11 cellular contexts compared by ENCODE assay signal in the genomic region with DNA sequence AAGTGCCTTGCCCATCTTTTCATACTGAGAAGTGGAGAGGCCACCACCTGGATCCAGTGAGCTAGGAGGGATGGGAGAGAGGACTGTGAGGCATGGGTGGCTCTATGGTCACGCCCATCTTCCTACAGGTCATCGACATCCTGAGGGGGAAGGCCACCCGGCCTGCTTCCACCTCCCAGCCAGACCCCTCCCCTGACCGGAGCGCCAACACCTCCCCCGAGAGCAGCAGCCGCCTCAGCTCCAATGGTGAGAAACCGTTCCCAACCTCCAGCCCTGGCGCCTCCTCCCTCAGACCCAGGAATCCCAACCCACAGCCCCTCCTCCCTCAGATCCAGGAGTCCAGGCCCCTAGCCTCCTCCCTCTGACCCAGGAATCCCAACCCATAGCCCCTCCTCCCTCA. TPM values are rescaled to one million over a fixed set of nuclear protein-coding genes. Genes with fewer than 3 reads are reported as not detected.
DNase-seq lines count a peak whose midpoint lies in the region; ATAC-seq and TF ChIP-seq lines count a peak whose summit lies in the region.
"Had no signal": no experiment of that assay in that cellular context is flagged by ENCODE, and none has a peak within 500 bp of the region (broad histone marks: within the 10 kb centered on the region; RNA-seq: fewer than 3 reads in every experiment).

No MANE protein-coding gene starts in this region.

- no TSS peak for BruUV-seq in Panc1 (replicated peaks; lab: Mats Ljungman, UMichigan)

- no peaks in the 10 kb centered on the region for H3K27me3 ChIP-seq in BE2C
- H3K27me3 ChIP-seq in Panc1 (ENCODE audit: control insufficient read depth, insufficient read depth, low read length), result no peaks in the 10 kb centered on the region
- no peaks in the 10 kb centered on the region for H3K27me3 ChIP-seq in neutrophil

- H3K9me3 ChIP-seq in BE2C (no peaks in the 10 kb centered on the region), Panc1 (ENCODE audit: control insufficient read depth, insufficient read depth, low read depth, low read length) (no peaks in the 10 kb centered on the region), neutrophil (no peaks in the 10 kb centered on the region)

- H3K4me3 ChIP-seq in BE2C (ENCODE audit: low read depth, low read length) (peak overlapping the region; percentile 71), Panc1 (ENCODE audit: low read depth in 2 of 2, low read length in 2 of 2) (no peak overlapping the region), foreskin fibroblast (ENCODE audit: low read depth in 1 of 2, low read length in 2 of 2) (peak overlapping the region; percentile 40 to 55), neutrophil (ENCODE audit: low read depth in 1 of 2, low read length in 1 of 2) (no peak overlapping the region)

- DNase-seq in BE2C, result no peak
- no peak for DNase-seq in Panc1 (ENCODE audit: low read depth, low spot score)
- DNase-seq in foreskin fibroblast, result no peak
- no peak for DNase-seq in H4 (ENCODE audit: low spot score)
- DNase-seq: effector memory CD4-positive, alpha-beta T cell; EL; NCI-H524 had no signal

- CTCF ChIA-PET in Panc1 (lab: Charles Lee), result interaction anchor here (1.4 kb wide), 1 partner anchor 12 kb away, joined by 4 read pairs; no protein-coding TSS in a partner anchor

- intact Hi-C loops in Panc1 (cut with micrococcal nuclease; ENCODE audit: unreplicated experiment), result no loop called here

- no peaks in the 10 kb centered on the region; the same call in 1 of the 2 replicates for H3K36me3 ChIP-seq in BE2C
- no peaks in the 10 kb centered on the region for H3K36me3 ChIP-seq in Panc1 (ENCODE audit: control insufficient read depth, insufficient read depth, low read length)
- peaks cover 67% of the 10 kb centered on the region for H3K36me3 ChIP-seq in neutrophil

- in situ Hi-C loops in Panc1 (cut with HindIII; ENCODE audit: low pct_unique_long_range_greater_than_20kb, low sequenced_read_pairs), result no loop called here

- H3K27ac ChIP-seq in Panc1 (ENCODE audit: low read length) (no peak overlapping the region), neutrophil (peak overlapping the region; percentile 58)

- H3K4me1 ChIP-seq in BE2C, result peaks cover 14% of the 10 kb centered on the region
- H3K4me1 ChIP-seq in Panc1 (ENCODE audit: control insufficient read depth, insufficient read depth, low read length), result peaks cover 28% of the 10 kb centered on the region
- H3K4me1 ChIP-seq in neutrophil (ENCODE audit: control insufficient read depth in 1 of 2, insufficient read depth in 1 of 2, low read depth in 1 of 2, low read length in 1 of 2), result peaks cover 39 to 59% of the 10 kb centered on the region in 2 experiments

- POLR2A ChIA-PET in Panc1 (lab: Charles Lee), result no interaction called here

- ATAC-seq in Panc1 (peak; percentile 8; the same call in 1 of the 2 replicates), GM21529 (IDR thresholded peaks at IDR 0.05; ENCODE audit: unreplicated experiment) (no peak), GM21360 (IDR thresholded peaks at IDR 0.05; ENCODE audit: unreplicated experiment) (no peak), GM18517 (IDR thresholded peaks at IDR 0.05; ENCODE audit: unreplicated experiment) (no peak)

- TF ChIP-seq CTCF in BE2C (IDR thresholded peaks at IDR 0.05; ENCODE audit: low read depth, low read length) (no peak), Panc1 (IDR thresholded peaks at IDR 0.05) (no peak), foreskin fibroblast (IDR thresholded peaks at IDR 0.05; ENCODE audit: low read depth, low read length) (no peak), neutrophil (IDR thresholded peaks at IDR 0.05) (no peak)

RNA-seq across cellular contexts. Expression of a gene that starts 10.1 kb away (rescaled TPM):
- polyA plus RNA-seq in BE2C (2012; ENCODE audit: insufficient read depth, insufficient read length, low read depth), result 14.5 TPM
- total RNA-seq in Panc1 (2021; ENCODE audit: unreplicated experiment), result 48.5 TPM
- 80.9 TPM for polyA plus RNA-seq in Panc1 (2012; ENCODE audit: insufficient read length)
- total RNA-seq in H4 (2014; rRNA removed; shearing (Covaris generic)), result 7.8 and 11.6 TPM in 2 replicates

RNA-seq across cellular contexts. Expression of a gene that starts 19.1 kb away (rescaled TPM):
- polyA plus RNA-seq in BE2C (2012; ENCODE audit: insufficient read depth, insufficient read length, low read depth), result not detected
- total RNA-seq in Panc1 (2021; ENCODE audit: unreplicated experiment), result 0.80 TPM
- polyA plus RNA-seq in Panc1 (2012; ENCODE audit: insufficient read length), result 2.3 TPM
- total RNA-seq in H4 (2014; rRNA removed; shearing (Covaris generic)), result not detected in 2 replicates

RNA-seq across cellular contexts. Expression of a gene that starts 50.3 kb away (rescaled TPM):
- polyA plus RNA-seq in BE2C (2012; ENCODE audit: insufficient read depth, insufficient read length, low read depth), result 7.3 TPM
- 21.5 TPM for total RNA-seq in Panc1 (2021; ENCODE audit: unreplicated experiment)
- 85.2 TPM for polyA plus RNA-seq in Panc1 (2012; ENCODE audit: insufficient read length)
- 5.8 and 6.2 TPM in 2 replicates for total RNA-seq in H4 (2014; rRNA removed; shearing (Covaris generic))

RNA-seq across cellular contexts. Expression of a gene that starts 59.6 kb away (rescaled TPM):
- polyA plus RNA-seq in BE2C (2012; ENCODE audit: insufficient read depth, insufficient read length, low read depth), result 0.28 TPM
- total RNA-seq in Panc1 (2021; ENCODE audit: unreplicated experiment), result not detected
- polyA plus RNA-seq in Panc1 (2012; ENCODE audit: insufficient read length), result not detected
- not detected in 2 replicates for total RNA-seq in H4 (2014; rRNA removed; shearing (Covaris generic))

Comparison
In these comparisons a context has a peak if more than half of its experiments do, and no peak if none do; other contexts are left out.
1. H3K4me3 ChIP-seq: peak in BE2C (single experiment) and foreskin fibroblast (2 of 2); none in Panc1 (0 of 2) and neutrophil (0 of 2).